16 cellular contexts compared by ENCODE assay signal in the genomic region with DNA sequence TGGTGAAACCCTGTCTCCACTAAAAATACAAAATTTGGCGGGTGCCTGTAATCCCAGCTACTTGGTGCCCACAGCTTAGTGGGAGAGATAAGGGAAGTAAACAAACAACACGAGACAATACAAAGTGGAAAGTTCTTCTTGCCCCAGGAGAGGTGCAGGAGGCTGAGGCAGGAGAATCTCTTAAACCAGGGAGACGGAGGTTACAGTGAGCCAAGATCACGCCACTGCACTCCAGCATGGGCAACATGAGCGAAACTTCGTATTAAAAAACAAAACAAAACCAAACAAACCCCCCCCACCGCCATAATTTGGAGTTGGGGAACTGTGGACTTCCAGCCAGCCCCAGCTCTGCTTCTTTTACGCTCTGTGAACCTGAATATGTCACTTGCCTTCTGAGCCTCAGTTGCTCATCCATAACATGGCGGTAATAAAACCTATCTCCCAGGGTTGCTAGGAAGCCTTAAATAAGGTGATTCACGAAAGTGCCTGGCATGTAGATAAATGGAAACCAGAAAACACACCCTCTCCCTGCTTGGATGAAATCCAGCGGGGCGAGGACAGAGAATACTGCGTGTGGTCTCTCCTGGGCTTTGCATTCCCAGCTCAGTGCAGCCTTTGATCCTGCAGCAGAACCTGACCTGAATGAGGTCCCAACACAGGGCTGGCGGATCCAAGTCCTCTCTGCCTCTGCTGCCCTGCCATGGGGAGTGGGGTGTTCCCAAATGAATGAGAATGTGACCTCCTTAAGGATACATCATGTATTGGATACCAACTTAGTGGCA. TPM values are rescaled to one million over a fixed set of nuclear protein-coding genes. Genes with fewer than 3 reads are reported as not detected.
A peak's percentile ranks its signal among the peaks of the same experiment; 100 is the strongest.
DNase-seq lines count a peak whose midpoint lies in the region; ATAC-seq, FAIRE-seq and TF ChIP-seq lines count a peak whose summit lies in the region.
"Had no signal": no experiment of that assay in that cellular context is flagged by ENCODE, and none has a peak within 500 bp of the region (broad histone marks: within the 10 kb centered on the region; RNA-seq: fewer than 3 reads in every experiment).

No MANE protein-coding gene starts in this region.

- H2AFZ ChIP-seq in osteoblast (ENCODE audit: low read length) (no peak overlapping the region), Karpas-422 (ENCODE audit: low read length) (no peak overlapping the region)

- H3K27ac ChIP-seq in osteoblast (ENCODE audit: low read depth, low read length), result no peak overlapping the region
- H3K27ac ChIP-seq in substantia nigra (ENCODE audit: low read depth, low read length, poor library complexity, severe bottlenecking), result no peak overlapping the region
- H3K27ac ChIP-seq in Karpas-422 (ENCODE audit: low read length), result no peak overlapping the region

- no peak overlapping the region for H3K4me3 Mint-ChIP-seq in stimulated activated naive CD8-positive, alpha-beta T cell treated with anti-CD3 and anti-CD28 coated beads, Interleukin-15, amount 100 ng/mL, for 72 hours
- H3K4me3 Mint-ChIP-seq: activated CD4-positive, alpha-beta T cell treated with anti-CD3 and anti-CD28 coated beads, Interleukin-2, amount 10 ng/mL, durations not matched to agents 7 days and 5 days; activated naive CD4-positive, alpha-beta T cell treated with anti-CD3 and anti-CD28 coated beads, Interleukin-2, amount 10 ng/mL, durations not matched to agents 7 days and 5 days had no signal

- FAIRE-seq in H54 (lab: Jason Lieb, UNC) (no peak), RCC 7860 (lab: Jason Lieb, UNC) (peak; percentile 73)
- FAIRE-seq: D721Med had no signal

- TF ChIP-seq POLR2A in H54 (IDR thresholded peaks at IDR 0.05; ENCODE audit: low read depth, low read length), result no peak

- no peaks in the 10 kb centered on the region for H3K79me2 ChIP-seq in osteoblast (ENCODE audit: insufficient read depth, low read length)
- no peaks in the 10 kb centered on the region for H3K79me2 ChIP-seq in Karpas-422 (ENCODE audit: low read length)

- H4K20me1 ChIP-seq in osteoblast (ENCODE audit: insufficient read depth, low read length) (no peaks in the 10 kb centered on the region), Karpas-422 (ENCODE audit: insufficient read depth, low read depth, low read length) (no peaks in the 10 kb centered on the region)

- DNase-seq in H54 (ENCODE audit: insufficient read length, low spot score), result peak; percentile 52
- peak; percentile 88 for DNase-seq in RCC 7860 (ENCODE audit: low spot score)
- DNase-seq in epithelial cell of esophagus (ENCODE audit: low read depth), result peak; percentile 66
- DNase-seq in osteoblast (ENCODE audit: insufficient read length, low spot score, missing footprints), result peak; percentile 52
- DNase-seq in stimulated activated naive CD8-positive, alpha-beta T cell treated with anti-CD3 and anti-CD28 coated beads, Interleukin-15, amount 100 ng/mL, for 72 hours, result no peak
- DNase-seq in substantia nigra (lab: John Stamatoyannopoulos, UW), result no peak
- no peak for DNase-seq in medulla oblongata (ENCODE audit: extremely low spot score)
- DNase-seq in Karpas-422, result no peak
- DNase-seq: activated CD4-positive, alpha-beta T cell treated with anti-CD3 and anti-CD28 coated beads, Interleukin-2, amount 10 ng/mL, durations not matched to agents 7 days and 5 days; activated naive CD4-positive, alpha-beta T cell treated with anti-CD3 and anti-CD28 coated beads, Interleukin-2, amount 10 ng/mL, durations not matched to agents 7 days and 5 days; AML-193; dermis blood vessel endothelial cell; head of caudate nucleus; NCI-H2107 had no signal

- H3K27me3 ChIP-seq in osteoblast (ENCODE audit: insufficient read depth, low read length), result peaks cover 11% of the 10 kb centered on the region
- no peaks in the 10 kb centered on the region for H3K27me3 ChIP-seq in Karpas-422 (ENCODE audit: low read length)

- no peaks in the 10 kb centered on the region for H3K9me2 ChIP-seq in Karpas-422 (replicated peaks; ENCODE audit: insufficient read depth, low read length)

- no peak overlapping the region for H3K4me2 ChIP-seq in osteoblast (ENCODE audit: insufficient read depth, low read length)
- H3K4me2 ChIP-seq in Karpas-422 (ENCODE audit: low read depth, low read length, poor library complexity, severe bottlenecking), result no peak overlapping the region

- H3K27ac Mint-ChIP-seq in stimulated activated naive CD8-positive, alpha-beta T cell treated with anti-CD3 and anti-CD28 coated beads, Interleukin-15, amount 100 ng/mL, for 72 hours, result no peak overlapping the region
- H3K27ac Mint-ChIP-seq: activated CD4-positive, alpha-beta T cell treated with anti-CD3 and anti-CD28 coated beads, Interleukin-2, amount 10 ng/mL, durations not matched to agents 7 days and 5 days; activated naive CD4-positive, alpha-beta T cell treated with anti-CD3 and anti-CD28 coated beads, Interleukin-2, amount 10 ng/mL, durations not matched to agents 7 days and 5 days had no signal

- TF ChIP-seq CTCF in epithelial cell of esophagus (IDR thresholded peaks at IDR 0.05; ENCODE audit: insufficient read depth, low read depth, low read length, missing control alignments) (no peak), osteoblast (IDR thresholded peaks at IDR 0.05; ENCODE audit: extremely low read depth, low read depth, low read length) (no peak)

- H3K36me3 ChIP-seq in osteoblast (ENCODE audit: insufficient read depth, low read length) (no peaks in the 10 kb centered on the region), Karpas-422 (ENCODE audit: insufficient read depth, low read length) (no peaks in the 10 kb centered on the region)

- H3K27me3 Mint-ChIP-seq in stimulated activated naive CD8-positive, alpha-beta T cell treated with anti-CD3 and anti-CD28 coated beads, Interleukin-15, amount 100 ng/mL, for 72 hours, result peaks cover 70% of the 10 kb centered on the region

- H3K4me1 ChIP-seq in osteoblast (ENCODE audit: insufficient read depth, low read length) (peaks cover 3% of the 10 kb centered on the region), Karpas-422 (ENCODE audit: low read length) (no peaks in the 10 kb centered on the region)

- H3K9me3 ChIP-seq in osteoblast (ENCODE audit: low read depth, low read length), result no peaks in the 10 kb centered on the region
- no peaks in the 10 kb centered on the region for H3K9me3 ChIP-seq in Karpas-422 (ENCODE audit: low read length)

- H3K4me1 Mint-ChIP-seq in stimulated activated naive CD8-positive, alpha-beta T cell treated with anti-CD3 and anti-CD28 coated beads, Interleukin-15, amount 100 ng/mL, for 72 hours, result no peaks in the 10 kb centered on the region
- H3K4me1 Mint-ChIP-seq: activated CD4-positive, alpha-beta T cell treated with anti-CD3 and anti-CD28 coated beads, Interleukin-2, amount 10 ng/mL, durations not matched to agents 7 days and 5 days; activated naive CD4-positive, alpha-beta T cell treated with anti-CD3 and anti-CD28 coated beads, Interleukin-2, amount 10 ng/mL, durations not matched to agents 7 days and 5 days had no signal

- no peak overlapping the region for H3K9ac ChIP-seq in Karpas-422 (ENCODE audit: low read length)

- H3K4me3 ChIP-seq in epithelial cell of esophagus (ENCODE audit: low read length) (no peak overlapping the region), osteoblast (ENCODE audit: insufficient read depth, low read length) (no peak overlapping the region), Karpas-422 (ENCODE audit: low read length) (no peak overlapping the region)

- H3K9me3 Mint-ChIP-seq in stimulated activated naive CD8-positive, alpha-beta T cell treated with anti-CD3 and anti-CD28 coated beads, Interleukin-15, amount 100 ng/mL, for 72 hours, result no peaks in the 10 kb centered on the region
- H3K9me3 Mint-ChIP-seq: activated CD4-positive, alpha-beta T cell treated with anti-CD3 and anti-CD28 coated beads, Interleukin-2, amount 10 ng/mL, durations not matched to agents 7 days and 5 days; activated naive CD4-positive, alpha-beta T cell treated with anti-CD3 and anti-CD28 coated beads, Interleukin-2, amount 10 ng/mL, durations not matched to agents 7 days and 5 days had no signal

- no peak for ATAC-seq in stimulated activated naive CD8-positive, alpha-beta T cell treated with anti-CD3 and anti-CD28 coated beads, Interleukin-15, amount 100 ng/mL, for 72 hours

RNA-seq across cellular contexts. Expression of a gene that starts 10.2 kb away (rescaled TPM):
- total RNA-seq in osteoblast, result 0.29 and 0.72 TPM in 2 replicates
- not detected in 2 replicates for total RNA-seq in Karpas-422 (2014; rRNA removed; shearing (Covaris generic); ENCODE audit: low replicate concordance)
- total RNA-seq: activated CD4-positive, alpha-beta T cell treated with anti-CD3 and anti-CD28 coated beads, Interleukin-2, amount 10 ng/mL, durations not matched to agents 7 days and 5 days; dermis blood vessel endothelial cell; temporal lobe had no signal

RNA-seq across cellular contexts. Expression of a gene that starts 35.8 kb away (rescaled TPM):
- total RNA-seq in osteoblast, result 56.1 and 66.6 TPM in 2 replicates
- total RNA-seq in Karpas-422 (2014; rRNA removed; shearing (Covaris generic); ENCODE audit: low replicate concordance), result 27.5 and 43.4 TPM in 2 replicates

RNA-seq across cellular contexts. Expression of a gene that starts 53.5 kb away (rescaled TPM):
- 5.8 and 5.9 TPM in 2 replicates for total RNA-seq in osteoblast
- not detected in 2 replicates for total RNA-seq in Karpas-422 (2014; rRNA removed; shearing (Covaris generic); ENCODE audit: low replicate concordance)

RNA-seq across cellular contexts. Expression of a gene that starts 56.7 kb away (rescaled TPM):
- total RNA-seq in osteoblast, result 26.8 and 32.9 TPM in 2 replicates
- total RNA-seq in Karpas-422 (2014; rRNA removed; shearing (Covaris generic); ENCODE audit: low replicate concordance), result 37.2 and 50.9 TPM in 2 replicates

Comparison
In these comparisons a context has a peak if more than half of its experiments do, and no peak if none do; other contexts are left out.
1. DNase-seq: peak in H54 (single experiment), RCC 7860 (single experiment), epithelial cell of esophagus (single experiment) and osteoblast (single experiment); none in stimulated activated naive CD8-positive, alpha-beta T cell treated with anti-CD3 and anti-CD28 coated beads, Interleukin-15, amount 100 ng/mL, for 72 hours (0 of 2), substantia nigra (0 of 49), medulla oblongata (single experiment) and Karpas-422 (single experiment).